ENCODE assay signal across 21 cellular contexts in genomic region chr18:366466-367053, GRCh38.
"Had no signal": no experiment of that assay in that cellular context is flagged by ENCODE, and none has a peak within 500 bp of the region (broad histone marks: within the 10 kb centered on the region; RNA-seq: fewer than 3 reads in every experiment).

No MANE protein-coding gene starts in this region.

- H3K4me1 Mint-ChIP-seq: activated naive CD8-positive, alpha-beta T cell treated with anti-CD3 and anti-CD28 coated beads, Interleukin-2, amount 10 ng/mL, durations not matched to agents 7 days and 5 days had no signal

- H3K36me3 Mint-ChIP-seq: activated naive CD8-positive, alpha-beta T cell treated with anti-CD3 and anti-CD28 coated beads, Interleukin-2, amount 10 ng/mL, durations not matched to agents 7 days and 5 days had no signal

- H3K4me3 ChIP-seq: lower lobe of right lung, ovary, smooth muscle cell, thoracic aorta, upper lobe of right lung had no signal

- H3K27ac ChIP-seq: epithelial cell of prostate, lower lobe of right lung, ovary, thoracic aorta, upper lobe of right lung had no signal

- H3K27me3 ChIP-seq: ovary, upper lobe of right lung had no signal

- H3K27ac Mint-ChIP-seq: activated B cell treated with CpG ODN at 0.5 μM for 24 hours; activated CD8-positive, alpha-beta T cell treated with anti-CD3 and anti-CD28 coated beads for 36 hours; activated naive CD8-positive, alpha-beta T cell treated with anti-CD3 and anti-CD28 coated beads, Interleukin-2, amount 10 ng/mL, durations not matched to agents 7 days and 5 days; activated T-helper 2 cell treated with anti-CD3 and anti-CD28 coated beads, Interferon-gamma antibody, Interleukin-2, Interleukin-4, amounts not matched to agents 10 μg/mL and 5 μg/mL and 100 μg/mL, durations not matched to agents 14 hours and 24 hours and 36 hours; effector memory CD8-positive, alpha-beta T cell had no signal

- DNase-seq: activated B cell treated with CpG ODN at 0.5 μM for 24 hours; activated CD4-positive, alpha-beta T cell treated with anti-CD3 and anti-CD28 coated beads for 48 hours; activated CD8-positive, alpha-beta T cell treated with anti-CD3 and anti-CD28 coated beads for 36 hours; activated naive CD4-positive, alpha-beta T cell treated with Interleukin-2 at 50 U/mL for 16 hours; activated naive CD8-positive, alpha-beta T cell treated with anti-CD3 and anti-CD28 coated beads, Interleukin-2, amount 10 ng/mL, durations not matched to agents 7 days and 5 days; activated T-cell treated with anti-CD3 and anti-CD28 coated beads, Interleukin-2, amount 50 U/mL, for 1 hour; amygdala; dermis blood vessel endothelial cell; effector memory CD8-positive, alpha-beta T cell; head of caudate nucleus; left colon; lower lobe of right lung; midbrain; ovary; stimulated activated CD4-positive, alpha-beta T cell treated with anti-CD3 and anti-CD28 coated beads, Interleukin-4, amount 100 ng/mL, for 1 hour; upper lobe of right lung had no signal

- H3K9me3 Mint-ChIP-seq: activated B cell treated with CpG ODN at 0.5 μM for 24 hours; activated CD8-positive, alpha-beta T cell treated with anti-CD3 and anti-CD28 coated beads for 36 hours; activated naive CD8-positive, alpha-beta T cell treated with anti-CD3 and anti-CD28 coated beads, Interleukin-2, amount 10 ng/mL, durations not matched to agents 7 days and 5 days; activated T-helper 2 cell treated with anti-CD3 and anti-CD28 coated beads, Interferon-gamma antibody, Interleukin-2, Interleukin-4, amounts not matched to agents 10 μg/mL and 5 μg/mL and 100 μg/mL, durations not matched to agents 14 hours and 24 hours and 36 hours; effector memory CD8-positive, alpha-beta T cell had no signal

- H3K9me3 ChIP-seq: lower lobe of right lung, ovary, thoracic aorta, upper lobe of right lung had no signal

- ATAC-seq: activated CD8-positive, alpha-beta T cell treated with anti-CD3 and anti-CD28 coated beads for 36 hours; effector memory CD8-positive, alpha-beta T cell; left colon; lower lobe of right lung; sciatic nerve; upper lobe of right lung had no signal

- H3K27me3 Mint-ChIP-seq: activated CD8-positive, alpha-beta T cell treated with anti-CD3 and anti-CD28 coated beads for 36 hours had no signal

- H3K4me3 Mint-ChIP-seq: activated B cell treated with CpG ODN at 0.5 μM for 24 hours; activated CD8-positive, alpha-beta T cell treated with anti-CD3 and anti-CD28 coated beads for 36 hours; activated naive CD8-positive, alpha-beta T cell treated with anti-CD3 and anti-CD28 coated beads, Interleukin-2, amount 10 ng/mL, durations not matched to agents 7 days and 5 days; effector memory CD8-positive, alpha-beta T cell had no signal

- H3K36me3 ChIP-seq: lower lobe of right lung, ovary, thoracic aorta, upper lobe of right lung had no signal
